17 cellular contexts compared by ENCODE assay signal in the genomic region with DNA sequence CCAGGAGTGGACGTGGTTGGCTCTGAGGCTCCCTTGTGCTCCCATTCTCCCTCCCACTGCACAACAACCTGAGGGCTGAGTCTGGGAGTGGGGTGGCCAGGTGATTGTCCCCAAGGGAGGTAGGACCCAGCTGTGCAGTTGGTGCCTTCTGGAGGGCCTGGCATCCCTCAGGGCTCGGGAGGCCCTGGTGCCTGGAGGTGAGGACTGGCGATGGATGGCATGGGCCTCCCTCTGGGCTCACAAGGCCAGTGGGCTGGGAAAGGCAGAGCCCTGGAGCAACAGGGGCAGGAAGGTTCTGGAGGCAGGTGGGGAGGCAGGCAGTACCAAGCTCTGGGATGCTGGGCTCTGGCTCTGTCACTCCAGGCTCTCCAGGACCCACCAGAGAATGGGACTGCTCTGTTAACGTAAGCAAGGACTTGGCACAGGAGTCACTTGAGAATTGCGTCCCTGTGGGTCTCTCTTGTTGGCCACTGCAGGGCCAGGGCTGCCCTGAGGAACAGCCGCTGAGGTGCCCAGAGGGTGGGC.
DNase-seq lines count a peak whose midpoint lies in the region; ATAC-seq, FAIRE-seq and TF ChIP-seq lines count a peak whose summit lies in the region.
"Had no signal": no experiment of that assay in that cellular context is flagged by ENCODE, and none has a peak within 500 bp of the region (broad histone marks: within the 10 kb centered on the region; RNA-seq: fewer than 3 reads in every experiment).

No MANE protein-coding gene starts in this region.

- H3K4me1 Mint-ChIP-seq in activated T-cell treated with anti-CD3 and anti-CD28 coated beads, Interleukin-2, amount 50 U/mL, for 24 hours (ENCODE audit: low read depth): no peaks in the 10 kb centered on the region
- H3K4me1 Mint-ChIP-seq in stimulated activated naive B cell treated with anti-CD40 and anti-IgM and Interleukin-4, amounts not matched to agents 10 μg/mL and 1 μg/mL and 100 μg/mL, for 72 hours: no peaks in the 10 kb centered on the region
- no peaks in the 10 kb centered on the region for H3K4me1 Mint-ChIP-seq in activated CD8-positive, alpha-beta memory T cell treated with anti-CD3 and anti-CD28 coated beads, Interleukin-2, amount 10 ng/mL, durations not matched to agents 7 days and 5 days
- H3K4me1 Mint-ChIP-seq: CD4-positive, CD25-positive, alpha-beta regulatory T cell; H9 had no signal

- DNase-seq in activated T-cell treated with anti-CD3 and anti-CD28 coated beads, Interleukin-2, amount 50 U/mL, for 24 hours: peak; percentile 9
- DNase-seq in activated T-cell treated with anti-CD3 and anti-CD28 coated beads for 4 hours (no peak), GM12891 (ENCODE audit: insufficient read length, low spot score) (peak; percentile 1), islet precursor cell (peak; percentile 44), ACHN (no peak)
- peak; percentile 0 for DNase-seq in stimulated activated naive B cell treated with anti-CD40 and anti-IgM and Interleukin-4, amounts not matched to agents 10 μg/mL and 1 μg/mL and 100 μg/mL, for 72 hours
- DNase-seq in activated CD8-positive, alpha-beta memory T cell treated with anti-CD3 and anti-CD28 coated beads, Interleukin-2, amount 10 ng/mL, durations not matched to agents 7 days and 5 days: no peak
- DNase-seq: brain microvascular endothelial cell; CD4-positive, CD25-positive, alpha-beta regulatory T cell; cortex of kidney; MV-4-11; NCI-H1930; NCI-H345; PC-9 had no signal

- no peak for TF ChIP-seq POLR2A in GM12891 (IDR thresholded peaks at IDR 0.05; ENCODE audit: low read depth, low read length)

- H3K27ac Mint-ChIP-seq in activated T-cell treated with anti-CD3 and anti-CD28 coated beads, Interleukin-2, amount 50 U/mL, for 24 hours: no peak overlapping the region
- H3K27ac Mint-ChIP-seq in stimulated activated naive B cell treated with anti-CD40 and anti-IgM and Interleukin-4, amounts not matched to agents 10 μg/mL and 1 μg/mL and 100 μg/mL, for 72 hours: no peak overlapping the region
- no peak overlapping the region for H3K27ac Mint-ChIP-seq in activated CD8-positive, alpha-beta memory T cell treated with anti-CD3 and anti-CD28 coated beads, Interleukin-2, amount 10 ng/mL, durations not matched to agents 7 days and 5 days
- H3K27ac Mint-ChIP-seq: CD4-positive, CD25-positive, alpha-beta regulatory T cell; H9 had no signal

- CTCF ChIA-PET in activated CD8-positive, alpha-beta memory T cell treated with anti-CD3 and anti-CD28 coated beads, Interleukin-2, amount 10 ng/mL, durations not matched to agents 7 days and 5 days (lab: Charles Lee): no interaction called here

- ATAC-seq in stimulated activated naive B cell treated with anti-CD40 and anti-IgM and Interleukin-4, amounts not matched to agents 10 μg/mL and 1 μg/mL and 100 μg/mL, for 72 hours (replicated peaks): no peak
- ATAC-seq in activated CD8-positive, alpha-beta memory T cell treated with anti-CD3 and anti-CD28 coated beads, Interleukin-2, amount 10 ng/mL, durations not matched to agents 7 days and 5 days: no peak
- no peak for ATAC-seq in GM19463 (IDR thresholded peaks at IDR 0.05; ENCODE audit: unreplicated experiment)
- ATAC-seq: left lobe of liver had no signal

- no peak for FAIRE-seq in GM12891 (lab: Jason Lieb, UNC)

- no peaks in the 10 kb centered on the region for H3K27me3 Mint-ChIP-seq in activated T-cell treated with anti-CD3 and anti-CD28 coated beads, Interleukin-2, amount 50 U/mL, for 24 hours
- no peaks in the 10 kb centered on the region for H3K27me3 Mint-ChIP-seq in stimulated activated naive B cell treated with anti-CD40 and anti-IgM and Interleukin-4, amounts not matched to agents 10 μg/mL and 1 μg/mL and 100 μg/mL, for 72 hours
- no peaks in the 10 kb centered on the region for H3K27me3 Mint-ChIP-seq in activated CD8-positive, alpha-beta memory T cell treated with anti-CD3 and anti-CD28 coated beads, Interleukin-2, amount 10 ng/mL, durations not matched to agents 7 days and 5 days
- H3K27me3 Mint-ChIP-seq: CD4-positive, CD25-positive, alpha-beta regulatory T cell had no signal

- in situ Hi-C loops in ACHN (cut with HindIII; ENCODE audit: low pct_ligation_motif_present, low pct_unique_long_range_greater_than_20kb, low sequenced_read_pairs): no loop called here

- H3K36me3 Mint-ChIP-seq in activated T-cell treated with anti-CD3 and anti-CD28 coated beads, Interleukin-2, amount 50 U/mL, for 24 hours (ENCODE audit: low read depth): peaks cover 24% of the 10 kb centered on the region
- peaks cover 0 to 8% of the 10 kb centered on the region in 2 donors for H3K36me3 Mint-ChIP-seq in stimulated activated naive B cell treated with anti-CD40 and anti-IgM and Interleukin-4, amounts not matched to agents 10 μg/mL and 1 μg/mL and 100 μg/mL, for 72 hours
- no peaks in the 10 kb centered on the region for H3K36me3 Mint-ChIP-seq in activated CD8-positive, alpha-beta memory T cell treated with anti-CD3 and anti-CD28 coated beads, Interleukin-2, amount 10 ng/mL, durations not matched to agents 7 days and 5 days

- no peaks in the 10 kb centered on the region for H3K9me3 Mint-ChIP-seq in activated T-cell treated with anti-CD3 and anti-CD28 coated beads, Interleukin-2, amount 50 U/mL, for 24 hours
- H3K9me3 Mint-ChIP-seq in stimulated activated naive B cell treated with anti-CD40 and anti-IgM and Interleukin-4, amounts not matched to agents 10 μg/mL and 1 μg/mL and 100 μg/mL, for 72 hours: no peaks in the 10 kb centered on the region
- H3K9me3 Mint-ChIP-seq in activated CD8-positive, alpha-beta memory T cell treated with anti-CD3 and anti-CD28 coated beads, Interleukin-2, amount 10 ng/mL, durations not matched to agents 7 days and 5 days (ENCODE audit: low read depth): no peaks in the 10 kb centered on the region
- H3K9me3 Mint-ChIP-seq: CD4-positive, CD25-positive, alpha-beta regulatory T cell; H9 had no signal

- H3K4me3 Mint-ChIP-seq in activated T-cell treated with anti-CD3 and anti-CD28 coated beads, Interleukin-2, amount 50 U/mL, for 24 hours: no peak overlapping the region
- H3K4me3 Mint-ChIP-seq in stimulated activated naive B cell treated with anti-CD40 and anti-IgM and Interleukin-4, amounts not matched to agents 10 μg/mL and 1 μg/mL and 100 μg/mL, for 72 hours: no peak overlapping the region
- no peak overlapping the region for H3K4me3 Mint-ChIP-seq in activated CD8-positive, alpha-beta memory T cell treated with anti-CD3 and anti-CD28 coated beads, Interleukin-2, amount 10 ng/mL, durations not matched to agents 7 days and 5 days
- H3K4me3 Mint-ChIP-seq: CD4-positive, CD25-positive, alpha-beta regulatory T cell; H9 had no signal

TF ChIP-seq in GM12891, 5 proteins besides CTCF, POLR2A, EP300 and RAD21:
- TF ChIP-seq POU2F2 (IDR thresholded peaks at IDR 0.05; ENCODE audit: low read depth, low read length) (no peak), SPI1 (IDR thresholded peaks at IDR 0.05; ENCODE audit: low read depth, low read length) (no peak), TAF1 (IDR thresholded peaks at IDR 0.05; ENCODE audit: low read depth, low read length) (no peak), POLR2AphosphoS5 (IDR thresholded peaks at IDR 0.05; ENCODE audit: low read depth, low read length) (no peak), PAX5 (IDR thresholded peaks at IDR 0.05; ENCODE audit: insufficient read depth, low read length, severe bottlenecking) (no peak)

Comparison
In these comparisons a context has a peak if more than half of its experiments do, and no peak if none do; other contexts are left out.
1. DNase-seq: peak in activated T-cell treated with anti-CD3 and anti-CD28 coated beads, Interleukin-2, amount 50 U/mL, for 24 hours (single experiment), GM12891 (single experiment), islet precursor cell (single experiment) and stimulated activated naive B cell treated with anti-CD40 and anti-IgM and Interleukin-4, amounts not matched to agents 10 μg/mL and 1 μg/mL and 100 μg/mL, for 72 hours (single experiment); none in activated T-cell treated with anti-CD3 and anti-CD28 coated beads for 4 hours (single experiment), activated CD8-positive, alpha-beta memory T cell treated with anti-CD3 and anti-CD28 coated beads, Interleukin-2, amount 10 ng/mL, durations not matched to agents 7 days and 5 days (single experiment) and ACHN (single experiment).